In the genomic region with DNA sequence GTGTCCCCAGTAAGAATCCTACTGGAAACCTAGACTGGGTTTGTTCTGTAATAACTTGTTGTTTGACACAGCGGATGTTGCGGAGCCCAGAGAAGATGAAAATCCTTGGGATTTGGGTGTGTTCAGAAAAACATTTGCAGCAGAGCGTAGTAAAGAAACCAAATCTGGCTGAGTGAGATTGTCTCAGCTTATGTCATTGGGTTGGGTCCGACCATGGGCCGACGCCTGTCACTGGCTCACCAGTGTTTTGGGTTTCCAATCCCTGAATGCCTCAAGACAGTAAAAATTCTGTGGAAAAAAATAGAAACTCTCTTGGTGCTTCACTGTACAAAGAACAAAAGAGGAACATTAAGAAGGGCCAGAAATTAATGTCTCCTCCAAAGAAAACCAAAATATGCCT, we compare ENCODE assay signal across 32 cellular contexts.
"Had no signal": no experiment of that assay in that cellular context is flagged by ENCODE, and none has a peak within 500 bp of the region (broad histone marks: within the 10 kb centered on the region; RNA-seq: fewer than 3 reads in every experiment).

No MANE protein-coding gene starts in this region.

- H3K27me3 ChIP-seq: adrenal gland, ascending aorta, cardiac muscle cell had no signal

- H3K36me3 ChIP-seq: adrenal gland, ascending aorta, cardiac muscle cell had no signal

- H3K4me3 ChIP-seq: adrenal gland, ascending aorta, cardiac muscle cell had no signal

- H3K9me3 ChIP-seq: adrenal gland, ascending aorta had no signal

- DNase-seq: activated B cell treated with CpG ODN at 0.5 μM for 24 hours; activated CD4-positive, alpha-beta memory T cell treated with anti-CD3 and anti-CD28 coated beads for 36 hours; activated CD4-positive, alpha-beta T cell treated with anti-CD3 and anti-CD28 coated beads for 4 hours; activated CD4-positive, alpha-beta T cell treated with anti-CD3 and anti-CD28 coated beads, Interleukin-2, amount 50 U/mL, for 1 hour; activated CD4-positive, alpha-beta T cell treated with anti-CD3 and anti-CD28 coated beads, Interleukin-2, amount 50 U/mL, for 4 hours; activated CD4-positive, CD25-positive, alpha-beta regulatory T cell treated with anti-CD3 and anti-CD28 coated beads, Interleukin-2, amount 50 U/mL, for 72 hours; activated CD8-positive, alpha-beta memory T cell treated with anti-CD3 and anti-CD28 coated beads, Interleukin-2, amount 50 U/mL, for 4 hours; activated CD8-positive, alpha-beta T cell treated with anti-CD3 and anti-CD28 coated beads for 36 hours; activated effector memory CD4-positive, alpha-beta T cell treated with anti-CD3 and anti-CD28 coated beads, Interleukin-2, amount 50 U/mL, for 16 hours; activated gamma-delta T cell treated with Interleukin-2 at 50 U/mL for 16 hours; activated naive CD4-positive, alpha-beta T cell; activated naive CD4-positive, alpha-beta T cell treated with anti-CD3 and anti-CD28 coated beads for 36 hours; activated naive CD4-positive, alpha-beta T cell treated with anti-CD3 and anti-CD28 coated beads, Interleukin-2, amount 50 U/mL, for 16 hours; activated naive CD8-positive, alpha-beta T cell treated with anti-CD3 and anti-CD28 coated beads for 36 hours; activated T-cell treated with anti-CD3 and anti-CD28 coated beads for 4 hours; activated T-cell treated with anti-CD3 and anti-CD28 coated beads, Interleukin-2, amount 50 U/mL, for 1 hour; activated T-cell treated with anti-CD3 and anti-CD28 coated beads, Interleukin-2, amount 50 U/mL, for 4 hours; activated T-cell treated with anti-CD3 and anti-CD28 coated beads, Interleukin-2, amount 50 U/mL, for 72 hours; adrenal gland; amygdala; anterior cingulate cortex; caudate nucleus; T-helper 1 cell; T-helper 2 cell; T-helper 9 cell had no signal

- H3K27ac ChIP-seq: adrenal gland, ascending aorta, cardiac muscle cell, VCaP had no signal

- ATAC-seq: activated CD8-positive, alpha-beta T cell treated with anti-CD3 and anti-CD28 coated beads for 36 hours; activated naive CD4-positive, alpha-beta T cell treated with anti-CD3 and anti-CD28 coated beads, Interleukin-2, amount 50 U/mL, for 72 hours; activated T-cell treated with anti-CD3 and anti-CD28 coated beads, Interleukin-2, amount 50 U/mL, for 4 hours; activated T-cell treated with anti-CD3 and anti-CD28 coated beads, Interleukin-2, amount 50 U/mL, for 72 hours; activated T-helper 17 cell treated with anti-CD3 and anti-CD28 coated beads, Interleukin-2, amount 50 U/mL, for 72 hours had no signal

- H3K4me1 ChIP-seq: adrenal gland, ascending aorta had no signal

- FAIRE-seq: bronchial epithelial cell, TTC549 had no signal
